Comparison of ENCODE assay signal across 8 cellular contexts in the genomic region with DNA sequence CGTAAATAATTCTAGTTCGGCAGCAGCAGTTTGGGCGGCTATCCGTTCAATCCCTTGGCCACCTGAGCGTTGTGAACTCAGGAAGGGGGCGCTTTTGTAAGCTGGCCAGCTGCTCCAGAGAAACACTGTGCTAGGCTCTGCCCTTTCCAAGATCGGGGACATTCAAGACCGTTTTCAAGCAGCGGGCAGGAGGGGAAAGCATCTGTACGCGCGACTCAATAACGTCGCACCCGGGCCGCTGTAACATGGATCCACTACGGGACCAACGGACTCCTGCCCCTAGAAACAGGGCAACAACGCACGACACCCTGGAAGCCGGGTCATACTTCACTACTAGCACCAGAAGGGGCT. TPM values are rescaled to one million over a fixed set of nuclear protein-coding genes. Genes with fewer than 3 reads are reported as not detected.
DNase-seq lines count a peak whose midpoint lies in the region; ATAC-seq and TF ChIP-seq lines count a peak whose summit lies in the region.

No MANE protein-coding gene starts in this region.

- WGBS in IMR-90 (ENCODE audit: extremely low coverage in 2 of 2, insufficient read length in 1 of 2), 2 experiments, result 4% methylated on average over 17 of the region's 21 CpGs; no CpG with 5 or more reads in 1 of the 2 experiments
- WGBS in stomach, 5 donors, result 0 to 1% (median 0%) methylated on average over 18 to 21 of the region's 21 CpGs

- peak; percentile 24 for ATAC-seq in GM18511 (IDR thresholded peaks at IDR 0.05; ENCODE audit: unreplicated experiment)
- peak; percentile 7 for ATAC-seq in IMR-90 (ENCODE audit: low read depth)

- peak overlapping the region; percentile 62 for H3K4ac ChIP-seq in IMR-90 (ENCODE audit: low read depth, low read length)

- dilution Hi-C loops in IMR-90 (cut with HindIII; ENCODE audit: low sequenced_read_pairs, unreplicated experiment), result no loop called here

- H2BK5ac ChIP-seq in IMR-90 (ENCODE audit: low read depth, low read length, poor library complexity, severe bottlenecking), result peak overlapping the region; percentile 32

- peak overlapping the region; percentile 75 for H2AK9ac ChIP-seq in IMR-90 (replicated peaks; ENCODE audit: low read depth, low read length, poor library complexity)

- no peaks in the 10 kb centered on the region for H4K20me1 ChIP-seq in IMR-90 (ENCODE audit: insufficient read depth, low read length)

- peak overlapping the region; percentile 96 for H2AFZ ChIP-seq in IMR-90 (replicated peaks; ENCODE audit: low read length, poor library complexity)

- H3K36me3 ChIP-seq in IMR-90 (ENCODE audit: control insufficient read depth, insufficient read depth, low read length) (no peaks in the 10 kb centered on the region; the same call in 1 of the 2 replicates), WERI-Rb-1 (peaks cover 53% of the 10 kb centered on the region), iPS-20b (ENCODE audit: insufficient read depth, low read depth, low read length) (peaks cover 46% of the 10 kb centered on the region), stomach (no peaks in the 10 kb centered on the region)

- H2AK5ac ChIP-seq in IMR-90 (ENCODE audit: low read depth, low read length), result peak overlapping the region; percentile 44

- H3K18ac ChIP-seq in IMR-90 (ENCODE audit: low read depth, low read length), result no peak overlapping the region

- H3K14ac ChIP-seq in IMR-90 (replicated peaks; ENCODE audit: low read depth, low read length), result 0 out of 2 replicates have a peak overlapping the region, but pooled peaks have one; percentile 57

- H3K79me1 ChIP-seq in IMR-90 (ENCODE audit: low read depth in 1 of 2, low read length in 2 of 2), result peaks cover 19% of the 10 kb centered on the region in 2 experiments

- intact Hi-C loops in IMR-90 (cut with micrococcal nuclease), result no loop called here
- intact Hi-C loops in stomach (cut with DNase I; ENCODE audit: low total_unique reads), result loop anchor here (10.0 kb wide), 1 partner anchor 122 kb away; no protein-coding TSS in a partner anchor

- H4K5ac ChIP-seq in IMR-90 (ENCODE audit: low read depth, low read length), result no peak overlapping the region

- H3K9me3 ChIP-seq in IMR-90 (ENCODE audit: control insufficient read depth, insufficient read depth, low read length) (no peaks in the 10 kb centered on the region), WERI-Rb-1 (ENCODE audit: severe bottlenecking) (no peaks in the 10 kb centered on the region), iPS-20b (ENCODE audit: insufficient read depth, low read depth, low read length) (no peaks in the 10 kb centered on the region), stomach (no peaks in the 10 kb centered on the region)

- no peak overlapping the region for H2BK20ac ChIP-seq in IMR-90 (ENCODE audit: low read depth, low read length)

- H3K27me3 ChIP-seq in IMR-90 (ENCODE audit: control insufficient read depth, insufficient read depth, low read length) (no peaks in the 10 kb centered on the region), WERI-Rb-1 (ENCODE audit: insufficient read depth, low read depth, severe bottlenecking) (no peaks in the 10 kb centered on the region), iPS-20b (ENCODE audit: insufficient read depth, low read length) (no peaks in the 10 kb centered on the region), stomach (no peaks in the 10 kb centered on the region)

- no peaks in the 10 kb centered on the region for H3K4me1 ChIP-seq in IMR-90 (ENCODE audit: control insufficient read depth, insufficient read depth, low read length)
- peaks cover 15% of the 10 kb centered on the region for H3K4me1 ChIP-seq in iPS-20b (ENCODE audit: insufficient read depth, low read length)
- peaks cover 4 to 47% (median 19%) of the 10 kb centered on the region in 4 donors for H3K4me1 ChIP-seq in stomach

- TF ChIP-seq CTCF in AG04449 (IDR thresholded peaks at IDR 0.05; ENCODE audit: insufficient read depth, low read length, missing control alignments), result no peak
- no peak for TF ChIP-seq CTCF in IMR-90 (conservative IDR thresholded peaks at IDR 0.05; ENCODE audit: low read depth, low read length)
- TF ChIP-seq CTCF in WERI-Rb-1 (IDR thresholded peaks at IDR 0.05; ENCODE audit: low read depth, low read length), result peak; percentile 38; the same call in 1 of the 2 replicates
- no peak for TF ChIP-seq CTCF in stomach (IDR thresholded peaks at IDR 0.05)

- peak overlapping the region; percentile 47 for H3K56ac ChIP-seq in IMR-90 (ENCODE audit: extremely low read depth, insufficient read depth, low read length)

- peak overlapping the region; percentile 56 for H3K9ac ChIP-seq in IMR-90 (ENCODE audit: low read depth, low read length)
- peak overlapping the region; percentile 95 for H3K9ac ChIP-seq in iPS-20b (ENCODE audit: low read depth, low read length)

- POLR2A ChIA-PET in AG04449 (lab: Yijun Ruan, JAX) (interaction anchor here (1.1 to 1.7 kb wide), 5 partner anchors 9 to 1271 kb away, joined by 3 to 9 read pairs (median 5); a partner anchor contains a TSS), IMR-90 (lab: Charles Lee; ENCODE audit: unreplicated experiment) (interaction anchor here (0.6 to 1.5 kb wide), 3 partner anchors 9 to 29 kb away, joined by 3 to 6 read pairs (median 4); no protein-coding TSS in a partner anchor)

- peak overlapping the region; percentile 65 for H4K91ac ChIP-seq in IMR-90 (ENCODE audit: insufficient read depth, low read depth, low read length)

- no peaks in the 10 kb centered on the region for H3K9me1 ChIP-seq in IMR-90 (ENCODE audit: insufficient read depth, low read length)

- peak overlapping the region; percentile 16; the same call in 1 of the 2 replicates for H2BK120ac ChIP-seq in IMR-90 (ENCODE audit: low read depth, low read length)

- H3K23ac ChIP-seq in IMR-90 (ENCODE audit: low read depth, low read length), result peak overlapping the region; percentile 65

- DNase-seq in AG04449 (ENCODE audit: low read depth, low spot score) (no peak), IMR-90 (peak; percentile 5), WERI-Rb-1 (peak; percentile 73), stomach (no peak), H4 (ENCODE audit: low spot score) (no peak)
- no peak for DNase-seq in stimulated activated CD4-positive, alpha-beta T cell treated with anti-CD3 and anti-CD28 coated beads, Interleukin-12 subunit alpha, Interleukin-12 subunit beta, amount 100 ng/mL, for 4 hours

- no peak for TF ChIP-seq EP300 in stomach (IDR thresholded peaks at IDR 0.05)

- H3K4me2 ChIP-seq in IMR-90 (ENCODE audit: low read depth, low read length), result peak overlapping the region; percentile 61

- H2BK15ac ChIP-seq in IMR-90 (ENCODE audit: low read depth, low read length), result no peak overlapping the region

- H3K27ac ChIP-seq in IMR-90 (ENCODE audit: insufficient read depth, low read length) (peak overlapping the region; percentile 31; the same call in 1 of the 2 replicates), WERI-Rb-1 (peak overlapping the region; percentile 98), iPS-20b (ENCODE audit: low read length) (peak overlapping the region; percentile 72), stomach (peak overlapping the region in 3 of 5 donors; percentile 25 to 56 (median 45))

- H3K4me3 ChIP-seq in AG04449 (ENCODE audit: low read depth, low read length), result peak overlapping the region; percentile 81
- H3K4me3 ChIP-seq in IMR-90 (ENCODE audit: insufficient read depth, low read depth, low read length), result peak overlapping the region; percentile 65
- peak overlapping the region; percentile 76 for H3K4me3 ChIP-seq in WERI-Rb-1 (ENCODE audit: low read depth, low read length)
- peak overlapping the region; percentile 96 for H3K4me3 ChIP-seq in iPS-20b (ENCODE audit: low read length)
- peak overlapping the region; percentile 54 to 75 (median 66) for H3K4me3 ChIP-seq in stomach

- H4K8ac ChIP-seq in IMR-90 (ENCODE audit: low read depth in 2 of 2, low read length in 2 of 2), result peak overlapping the region; percentile 30; a peak in 2 of 4 replicates

- CTCF ChIA-PET in AG04449 (lab: Yijun Ruan, JAX) (interaction anchor here (0.9 to 14.9 kb wide), 16 partner anchors 9 to 143 kb away, joined by 3 to 226 read pairs (median 7); no protein-coding TSS in a partner anchor), IMR-90 (lab: Yijun Ruan, JAX) (interaction anchor here (1.2 to 2.0 kb wide), 3 partner anchors 10 to 143 kb away, joined by 3 to 9 read pairs (median 5); no protein-coding TSS in a partner anchor)

- in situ Hi-C loops in IMR-90 (cut with MboI; ENCODE audit: low sequenced_read_pairs), result no loop called here

- no TSS peak for BruUV-seq in IMR-90 (replicated peaks; lab: Mats Ljungman, UMichigan)

- TF ChIP-seq RAD21 in IMR-90 (IDR thresholded peaks at IDR 0.05; ENCODE audit: low read length), result no peak

- TF ChIP-seq POLR2A in IMR-90 (IDR thresholded peaks at IDR 0.05; ENCODE audit: low read depth, low read length) (no peak), stomach (IDR thresholded peaks at IDR 0.05) (no peak)

TF ChIP-seq in IMR-90, 13 proteins besides CTCF, POLR2A, EP300 and RAD21 (continues in another document):
- no peak for TF ChIP-seq CEBPB (IDR thresholded peaks at IDR 0.05; ENCODE audit: low read depth, low read length)
- TF ChIP-seq BHLHE40 (IDR thresholded peaks at IDR 0.05; ENCODE audit: low read depth, low read length), result no peak

RNA-seq across cellular contexts. Expression of a gene that starts 0.5 kb away (rescaled TPM):
- total RNA-seq in IMR-90 (2012; rRNA removed) (68.5 and 118 TPM in 2 replicates), stomach (100 to 1,000 TPM in 1 of 5 donors, 10 to 100 TPM in 2, 1 to 10 TPM in 2; 8.0 to 129 (median 17.2) TPM)
- polyA plus RNA-seq in IMR-90 (2012; rRNA removed) (40.2 and 43.4 TPM in 2 replicates), stomach (10 to 100 TPM in 1 of 3 donors, 1 to 10 TPM in 2; 1.2 to 27.3 (median 9.1) TPM)
- 3.3 and 5.3 TPM in 2 replicates for polyA plus RNA-seq in IMR-90 (2012; cell fraction: cytosol; rRNA removed)
- 2.7 and 19.5 TPM in 2 replicates for polyA plus RNA-seq in IMR-90 (2012; cell fraction: nucleus; rRNA removed; ENCODE audit: low replicate concordance)
- 194 and 219 TPM in 2 replicates for total RNA-seq in H4 (2014; rRNA removed; shearing (Covaris generic))

RNA-seq across cellular contexts. Expression of a gene that starts 26.0 kb away (rescaled TPM):
- total RNA-seq in IMR-90 (2012; rRNA removed) (257 and 308 TPM in 2 replicates), stomach (100 to 1,000 TPM in 4 of 5 donors, 10 to 100 TPM in 1; 71.2 to 658 (median 186) TPM)
- polyA plus RNA-seq in IMR-90 (2012; rRNA removed) (1,187 TPM in 2 replicates), stomach (100 to 1,000 TPM in 2 of 3 donors, 10 to 100 TPM in 1; 77.3 to 175 (median 138) TPM)
- polyA plus RNA-seq in IMR-90 (2012; cell fraction: cytosol; rRNA removed), result 1,397 and 1,707 TPM in 2 replicates
- 452 and 510 TPM in 2 replicates for polyA plus RNA-seq in IMR-90 (2012; cell fraction: nucleus; rRNA removed; ENCODE audit: low replicate concordance)
- 6.2 and 7.2 TPM in 2 replicates for total RNA-seq in H4 (2014; rRNA removed; shearing (Covaris generic))

RNA-seq across cellular contexts. Expression of a gene that starts 52.7 kb away (rescaled TPM):
- total RNA-seq in IMR-90 (2012; rRNA removed) (not detected in 2 replicates), stomach (1 to 10 TPM in 1 of 5 donors, under 1 TPM in 1, not detected in 3; 0.55 to 1.2 TPM)
- polyA plus RNA-seq in IMR-90 (2012; rRNA removed) (0.10 and 0.39 TPM in 2 replicates), stomach (not detected)
- 0.11 and 1.0 TPM in 2 replicates for polyA plus RNA-seq in IMR-90 (2012; cell fraction: cytosol; rRNA removed)
- polyA plus RNA-seq in IMR-90 (2012; cell fraction: nucleus; rRNA removed; ENCODE audit: low replicate concordance), result 0.80 and 0.91 TPM in 2 replicates
- total RNA-seq in H4 (2014; rRNA removed; shearing (Covaris generic)), result not detected in 2 replicates

Comparison
In these comparisons a context has a peak if more than half of its experiments do, and no peak if none do; other contexts are left out.
1. DNase-seq: peak in IMR-90 (single experiment) and WERI-Rb-1 (single experiment); none in AG04449 (single experiment), stomach (single experiment), stimulated activated CD4-positive, alpha-beta T cell treated with anti-CD3 and anti-CD28 coated beads, Interleukin-12 subunit alpha, Interleukin-12 subunit beta, amount 100 ng/mL, for 4 hours (single experiment) and H4 (single experiment).
2. H3K27ac ChIP-seq: peak in every context shown above with its lines; median percentile 98 in WERI-Rb-1; 72 in iPS-20b; 45 in stomach; 31 in IMR-90.
3. Peak in every context shown above with its lines, with median percentiles within 50 percentile points of each other: H3K4me3 ChIP-seq.